32 cellular contexts compared by ENCODE assay signal in the genomic region with DNA sequence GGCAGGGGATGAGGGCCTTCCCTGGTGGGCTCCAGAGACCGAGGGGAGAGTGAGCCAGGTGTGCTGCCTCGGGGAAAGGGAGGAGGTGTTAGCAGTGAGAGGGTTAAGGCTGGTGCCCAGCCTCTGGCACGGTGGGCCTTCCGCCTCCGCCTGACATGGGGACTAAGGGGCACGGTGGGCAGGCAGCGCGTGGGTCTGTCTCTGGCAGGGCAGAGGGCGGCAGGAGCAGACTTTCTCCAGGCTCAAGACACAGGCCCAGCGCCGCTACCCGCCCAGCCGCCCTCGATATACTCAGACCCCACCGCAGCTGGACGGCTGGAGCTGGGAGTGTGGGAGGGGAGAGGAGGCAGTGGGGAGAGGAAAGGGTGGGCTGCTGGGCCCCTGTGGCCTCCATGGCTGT. TPM values are rescaled to one million over a fixed set of nuclear protein-coding genes. Genes with fewer than 3 reads are reported as not detected.
"Had no signal": no experiment of that assay in that cellular context is flagged by ENCODE, and none has a peak within 500 bp of the region (broad histone marks: within the 10 kb centered on the region; RNA-seq: fewer than 3 reads in every experiment).

No MANE protein-coding gene starts in this region.

- ATAC-seq: activated CD4-positive, CD25-positive, alpha-beta regulatory T cell treated with anti-CD3 and anti-CD28 coated beads, Interleukin-2, amount 50 U/mL, for 24 hours; activated CD8-positive, alpha-beta T cell treated with anti-CD3 and anti-CD28 coated beads for 36 hours; activated naive CD8-positive, alpha-beta T cell treated with anti-CD3 and anti-CD28 coated beads, Interleukin-2, amount 50 U/mL, for 24 hours; foreskin keratinocyte; gastrocnemius medialis; T-helper 17 cell had no signal

- H3K4me1 ChIP-seq: adrenal gland, ascending aorta, breast epithelium, colonic mucosa, esophagus muscularis mucosa, foreskin keratinocyte had no signal

- H3K4me3 ChIP-seq: adrenal gland, ascending aorta, breast epithelium, cardiac muscle cell, colonic mucosa, dorsolateral prefrontal cortex, esophagus muscularis mucosa, gastrocnemius medialis had no signal

- H3K36me3 ChIP-seq: adrenal gland, ascending aorta, breast epithelium, cardiac muscle cell, colonic mucosa, esophagus muscularis mucosa, gastrocnemius medialis, WERI-Rb-1 had no signal

- DNase-seq: activated B cell treated with CpG ODN at 0.5 μM for 24 hours; activated CD4-positive, alpha-beta T cell treated with anti-CD3 and anti-CD28 coated beads for 48 hours; activated CD4-positive, alpha-beta T cell treated with anti-CD3 and anti-CD28 coated beads, Interleukin-2, amount 50 U/mL, for 1 hour; activated CD4-positive, alpha-beta T cell treated with anti-CD3 and anti-CD28 coated beads, Interleukin-2, amount 50 U/mL, for 48 hours; activated CD8-positive, alpha-beta memory T cell treated with anti-CD3 and anti-CD28 coated beads for 24 hours; activated CD8-positive, alpha-beta T cell treated with anti-CD3 and anti-CD28 coated beads for 36 hours; activated effector memory CD4-positive, alpha-beta T cell treated with anti-CD3 and anti-CD28 coated beads, Interleukin-2, amount 50 U/mL, for 16 hours; activated naive CD4-positive, alpha-beta T cell treated with anti-CD3 and anti-CD28 coated beads for 36 hours; activated naive CD8-positive, alpha-beta T cell treated with anti-CD3 and anti-CD28 coated beads for 36 hours; activated naive CD8-positive, alpha-beta T cell treated with anti-CD3 and anti-CD28 coated beads, Interleukin-2, amount 50 U/mL, for 24 hours; activated T-cell treated with anti-CD3 and anti-CD28 coated beads, Interleukin-2, amount 50 U/mL, for 48 hours; adrenal gland; amygdala; central memory CD4-positive, alpha-beta T cell; cerebellar nuclear complex; colonic mucosa; dorsolateral prefrontal cortex; effector memory CD4-positive, alpha-beta T cell; endodermal cell; foreskin keratinocyte; gastrocnemius medialis; glutamatergic neuron; T-helper 1 cell; T-helper 17 cell; T1000; WERI-Rb-1 had no signal

- H3K9me3 ChIP-seq: adrenal gland, ascending aorta, breast epithelium, colonic mucosa, esophagus muscularis mucosa, gastrocnemius medialis had no signal

- H3K27me3 ChIP-seq: adrenal gland, ascending aorta, breast epithelium, colonic mucosa, dorsolateral prefrontal cortex, gastrocnemius medialis had no signal

- H3K27ac ChIP-seq: adrenal gland, ascending aorta, breast epithelium, cardiac muscle cell, colonic mucosa, dorsolateral prefrontal cortex, esophagus muscularis mucosa, foreskin keratinocyte, gastrocnemius medialis, WERI-Rb-1 had no signal

RNA-seq across cellular contexts. Expression of gene FRMPD1, which starts 14.9 kb away (rescaled TPM):
- total RNA-seq: activated CD8-positive, alpha-beta T cell treated with anti-CD3 and anti-CD28 coated beads for 36 hours; activated naive CD4-positive, alpha-beta T cell treated with anti-CD3 and anti-CD28 coated beads for 36 hours; activated naive CD8-positive, alpha-beta T cell treated with anti-CD3 and anti-CD28 coated beads for 36 hours; activated T-helper 2 cell treated with anti-CD3 and anti-CD28 coated beads, Interferon-gamma antibody, Interleukin-2, Interleukin-4, amounts not matched to agents 10 μg/mL and 5 μg/mL and 100 μg/mL, durations not matched to agents 14 hours and 24 hours and 36 hours; ascending aorta; T-helper 17 cell had no signal
